In genomic region chr17:38572665-38573365, GRCh38 we compare ENCODE assay signal across 9 cellular contexts. TPM values are rescaled to one million over a fixed set of nuclear protein-coding genes. Genes with fewer than 3 reads are reported as not detected.
DNase-seq lines count a peak whose midpoint lies in the region; FAIRE-seq and TF ChIP-seq lines count a peak whose summit lies in the region.
"Had no signal": no experiment of that assay in that cellular context is flagged by ENCODE, and none has a peak within 500 bp of the region (broad histone marks: within the 10 kb centered on the region; RNA-seq: fewer than 3 reads in every experiment).

No MANE protein-coding gene starts in this region.

- H3K9ac ChIP-seq in smooth muscle cell (ENCODE audit: low read depth): no peak overlapping the region

- H3K27me3 ChIP-seq in Peyer's patch (peaks cover 0 to 22% of the 10 kb centered on the region in 2 donors), smooth muscle cell (ENCODE audit: low read depth) (peaks cover 90% of the 10 kb centered on the region)
- peaks cover 59% of the 10 kb centered on the region for H3K27me3 ChIP-seq in effector memory CD4-positive, alpha-beta T cell (replicated peaks; ENCODE audit: control insufficient read depth, insufficient read depth, low read length, poor library complexity, severe bottlenecking)
- H3K27me3 ChIP-seq: right lobe of liver had no signal

- FAIRE-seq in GM19239 (lab: Jason Lieb, UNC): no peak

- TF ChIP-seq CTCF in Peyer's patch (IDR thresholded peaks at IDR 0.05) (no peak), smooth muscle cell (IDR thresholded peaks at IDR 0.05; ENCODE audit: borderline replicate concordance, insufficient read depth, poor library complexity, severe bottlenecking) (no peak)

- H3K4me3 ChIP-seq in Peyer's patch: peak overlapping the region in 3 of 4 donors; percentile 25 to 43 (median 43)
- peak overlapping the region; percentile 38 for H3K4me3 ChIP-seq in smooth muscle cell
- no peak overlapping the region for H3K4me3 ChIP-seq in effector memory CD4-positive, alpha-beta T cell (ENCODE audit: insufficient read depth, low read depth, low read length, poor library complexity, severe bottlenecking)

- no peak for TF ChIP-seq POLR2A in Peyer's patch (IDR thresholded peaks at IDR 0.05)

- H3K9me3 ChIP-seq in Peyer's patch (no peaks in the 10 kb centered on the region), smooth muscle cell (replicated peaks; ENCODE audit: low read depth) (no peaks in the 10 kb centered on the region)
- no peaks in the 10 kb centered on the region for H3K9me3 ChIP-seq in effector memory CD4-positive, alpha-beta T cell (ENCODE audit: control insufficient read depth, low read length)
- H3K9me3 ChIP-seq: right lobe of liver had no signal

- H2AFZ ChIP-seq in smooth muscle cell (ENCODE audit: low read depth): no peak overlapping the region

- H3F3A ChIP-seq in smooth muscle cell (ENCODE audit: low read depth): no peaks in the 10 kb centered on the region

- WGBS in smooth muscle cell (ENCODE audit: low lambda C conversion rate): 2% methylated on average over 32 of the region's 61 CpGs

- H3K27ac ChIP-seq in Peyer's patch (no peak overlapping the region), smooth muscle cell (ENCODE audit: low read depth) (no peak overlapping the region)
- no peak overlapping the region for H3K27ac ChIP-seq in effector memory CD4-positive, alpha-beta T cell (ENCODE audit: insufficient read depth, low read length, poor library complexity, severe bottlenecking)
- H3K27ac ChIP-seq: right lobe of liver had no signal

- DNase-seq in stimulated activated CD4-positive, alpha-beta T cell treated with anti-CD3 and anti-CD28 coated beads, Interleukin-4, amount 100 ng/mL, for 1 hour: peak; percentile 13
- no peak for DNase-seq in stimulated activated CD4-positive, alpha-beta T cell treated with anti-CD3 and anti-CD28 coated beads, Interleukin-2, amount 100 ng/mL, for 24 hours
- DNase-seq in Peyer's patch (no peak), hippocampal formation (lab: John Stamatoyannopoulos, UW) (peak; percentile 29 to 71), smooth muscle cell (lab: John Stamatoyannopoulos, UW; ENCODE audit: unreplicated experiment) (no peak), mesenteric fat pad (ENCODE audit: low spot score) (no peak), GM19239 (ENCODE audit: insufficient read length, low spot score) (no peak)
- DNase-seq in effector memory CD4-positive, alpha-beta T cell: no peak
- DNase-seq: right lobe of liver had no signal

- no peaks in the 10 kb centered on the region for H4K20me1 ChIP-seq in smooth muscle cell (ENCODE audit: low read depth)

- H3K4me2 ChIP-seq in smooth muscle cell: peak overlapping the region; percentile 81

- H3K4me1 ChIP-seq in Peyer's patch (peaks cover 0 to 15% (median 6%) of the 10 kb centered on the region in 4 donors), smooth muscle cell (ENCODE audit: low read depth) (peaks cover 12% of the 10 kb centered on the region)
- H3K4me1 ChIP-seq in effector memory CD4-positive, alpha-beta T cell (ENCODE audit: control insufficient read depth, insufficient read depth, low read length, poor library complexity, severe bottlenecking): peaks cover under 1% of the 10 kb centered on the region

- no peaks in the 10 kb centered on the region for H3K36me3 ChIP-seq in Peyer's patch
- H3K36me3 ChIP-seq in smooth muscle cell (ENCODE audit: low read depth): no peaks in the 10 kb centered on the region
- H3K36me3 ChIP-seq in effector memory CD4-positive, alpha-beta T cell (ENCODE audit: control insufficient read depth, insufficient read depth, low read length): no peaks in the 10 kb centered on the region
- H3K36me3 ChIP-seq: right lobe of liver had no signal

- H3K79me2 ChIP-seq in smooth muscle cell (ENCODE audit: low read depth): no peaks in the 10 kb centered on the region

RNA-seq across cellular contexts. Expression of gene SRCIN1, which starts 32.9 kb away (rescaled TPM):
- total RNA-seq in Peyer's patch (10 to 100 TPM in 1 of 4 donors, 1 to 10 TPM in 3; 3.2 to 10.6 (median 8.4) TPM), smooth muscle cell (0.09 and 0.90 TPM in 2 replicates), mesenteric fat pad (10.1 TPM)
- polyA plus RNA-seq in smooth muscle cell: 0.16 and 0.72 TPM in 2 replicates

Comparison
In these comparisons a context has a peak if more than half of its experiments do, and no peak if none do; other contexts are left out.
1. DNase-seq: peak in stimulated activated CD4-positive, alpha-beta T cell treated with anti-CD3 and anti-CD28 coated beads, Interleukin-4, amount 100 ng/mL, for 1 hour (single experiment) and hippocampal formation (2 of 2); none in stimulated activated CD4-positive, alpha-beta T cell treated with anti-CD3 and anti-CD28 coated beads, Interleukin-2, amount 100 ng/mL, for 24 hours (0 of 2), Peyer's patch (0 of 3), smooth muscle cell (single experiment), mesenteric fat pad (single experiment), effector memory CD4-positive, alpha-beta T cell (0 of 3) and GM19239 (single experiment).